3 cellular contexts compared by ENCODE assay signal in genomic region chr9:31837211-31837610, GRCh38.
"Had no signal": no experiment of that assay in that cellular context is flagged by ENCODE, and none has a peak within 500 bp of the region (broad histone marks: within the 10 kb centered on the region; RNA-seq: fewer than 3 reads in every experiment).

No MANE protein-coding gene starts in this region.

- H3K4me3 ChIP-seq: GM12878 had no signal

- DNase-seq: GDM1, GF-D8 had no signal
